18 cellular contexts compared by ENCODE assay signal in genomic region chr20:51276331-51276730, GRCh38.
DNase-seq lines count a peak whose midpoint lies in the region; TF ChIP-seq lines count a peak whose summit lies in the region.
"Had no signal": no experiment of that assay in that cellular context is flagged by ENCODE, and none has a peak within 500 bp of the region (broad histone marks: within the 10 kb centered on the region; RNA-seq: fewer than 3 reads in every experiment).

No MANE protein-coding gene starts in this region.

- peak; percentile 17 for DNase-seq in DMS 273 (lab: John Stamatoyannopoulos, UW; ENCODE audit: unreplicated experiment)
- no peak for DNase-seq in DMS 273 treated with DMSO at 0.1 percent for 48 hours (lab: John Stamatoyannopoulos, UW)
- peak; percentile 22 for DNase-seq in LHCN-M2 (ENCODE audit: low read depth)
- peak in 1 of 61 donors; percentile 19 for DNase-seq in caudate nucleus (lab: John Stamatoyannopoulos, UW)
- DNase-seq in osteoblast (ENCODE audit: insufficient read length, low spot score, missing footprints): no peak
- DNase-seq in transverse colon: no peak
- DNase-seq in 8988T: no peak
- DNase-seq in GM10248 (ENCODE audit: extremely low spot score): no peak
- DNase-seq: CD4-positive, alpha-beta T cell; NCI-H1105; NCI-H1694; NCI-H2081 treated with DMSO at 0.1 percent for 48 hours; OCI-M1; SIG-M5 had no signal

- no peak for TF ChIP-seq POLR2A in transverse colon (IDR thresholded peaks at IDR 0.05)

- no peaks in the 10 kb centered on the region for H3K9me3 ChIP-seq in osteoblast (ENCODE audit: low read depth, low read length)
- no peaks in the 10 kb centered on the region for H3K9me3 ChIP-seq in transverse colon
- H3K9me3 ChIP-seq: HAP-1 had no signal

- H3K27me3 ChIP-seq in osteoblast (ENCODE audit: insufficient read depth, low read length): peaks cover 11% of the 10 kb centered on the region
- H3K27me3 ChIP-seq in transverse colon: peaks cover 47% of the 10 kb centered on the region

- no peaks in the 10 kb centered on the region for H3K36me3 ChIP-seq in osteoblast (ENCODE audit: insufficient read depth, low read length)
- H3K36me3 ChIP-seq in transverse colon: no peaks in the 10 kb centered on the region
- H3K36me3 ChIP-seq: HAP-1 had no signal

- no peak overlapping the region for H2AFZ ChIP-seq in osteoblast (ENCODE audit: low read length)
- H2AFZ ChIP-seq: GM23248 had no signal

- peak overlapping the region; percentile 51 for H3K4me3 ChIP-seq in osteoblast (ENCODE audit: insufficient read depth, low read length)
- H3K4me3 ChIP-seq in transverse colon: no peak overlapping the region
- H3K4me3 ChIP-seq: GM23248, HAP-1 had no signal

- intact Hi-C loops in transverse colon (cut with DNase I; ENCODE audit: low total_unique reads): no loop called here

- no peaks in the 10 kb centered on the region for H4K20me1 ChIP-seq in osteoblast (ENCODE audit: insufficient read depth, low read length)

- no peak for TF ChIP-seq CTCF in osteoblast (IDR thresholded peaks at IDR 0.05; ENCODE audit: extremely low read depth, low read depth, low read length)
- TF ChIP-seq CTCF in transverse colon (IDR thresholded peaks at IDR 0.05): no peak
- no peak for TF ChIP-seq CTCF in GM10248 (IDR thresholded peaks at IDR 0.05; ENCODE audit: control extremely low read depth, extremely low read depth, low read depth, missing control alignments)

- no peak for TF ChIP-seq EP300 in transverse colon (IDR thresholded peaks at IDR 0.05; ENCODE audit: low read depth)

- POLR2A ChIA-PET in GM10248 (lab: Yijun Ruan, JAX): no interaction called here

- H3K4me1 ChIP-seq in osteoblast (ENCODE audit: insufficient read depth, low read length) (peaks cover 13% of the 10 kb centered on the region), transverse colon (no peaks in the 10 kb centered on the region)
- H3K4me1 ChIP-seq: Caco-2, HAP-1 had no signal

- H3K27ac ChIP-seq in caudate nucleus (ENCODE audit: low read depth, low read length) (peak overlapping the region; percentile 41), osteoblast (ENCODE audit: low read depth, low read length) (no peak overlapping the region), transverse colon (no peak overlapping the region)
- H3K27ac ChIP-seq: 22Rv1, GM23248 had no signal

- WGBS in transverse colon (ENCODE audit: low coverage in 1 of 2), 2 donors: 45 to 52% methylated on average over 3 to 9 of the region's 9 CpGs

- H3K4me2 ChIP-seq in osteoblast (ENCODE audit: insufficient read depth, low read length): peak overlapping the region; percentile 75

- in situ Hi-C loops in transverse colon (cut with MboI; ENCODE audit: low pct_ligation_motif_present in 1 of 4, low pct_unique_long_range_greater_than_20kb in 1 of 4, low sequenced_read_pairs in 3 of 4): no loop called here

- no peaks in the 10 kb centered on the region for H3K79me2 ChIP-seq in osteoblast (ENCODE audit: insufficient read depth, low read length)

- CTCF ChIA-PET in GM10248 (lab: Yijun Ruan, JAX): interaction anchor here (0.7 to 1.6 kb wide), 7 partner anchors 11 to 295 kb away, joined by 3 to 4 read pairs (median 3); no protein-coding TSS in a partner anchor

Comparison
In these comparisons a context has a peak if more than half of its experiments do, and no peak if none do; other contexts are left out.
1. DNase-seq: peak in DMS 273 (single experiment) and LHCN-M2 (single experiment); none in DMS 273 treated with DMSO at 0.1 percent for 48 hours (single experiment), osteoblast (single experiment), transverse colon (single experiment), 8988T (single experiment) and GM10248 (single experiment).